In genomic region chr7:17674956-17675300, GRCh38 we compare ENCODE assay signal across 21 cellular contexts.
"Had no signal": no experiment of that assay in that cellular context is flagged by ENCODE, and none has a peak within 500 bp of the region (broad histone marks: within the 10 kb centered on the region; RNA-seq: fewer than 3 reads in every experiment).

No MANE protein-coding gene starts in this region.

- H3K4me3 Mint-ChIP-seq: activated B cell treated with CpG ODN at 0.5 μM for 24 hours; activated CD4-positive, alpha-beta memory T cell treated with anti-CD3 and anti-CD28 coated beads for 36 hours; activated CD8-positive, alpha-beta memory T cell treated with anti-CD3 and anti-CD28 coated beads, Interleukin-2, amount 10 ng/mL, durations not matched to agents 7 days and 5 days; activated naive CD4-positive, alpha-beta T cell treated with anti-CD3 and anti-CD28 coated beads, Interleukin-2, amount 10 ng/mL, durations not matched to agents 7 days and 5 days; activated naive CD8-positive, alpha-beta T cell treated with anti-CD3 and anti-CD28 coated beads, Interleukin-2, amount 50 U/mL, for 24 hours; activated T-helper 17 cell treated with anti-CD3 and anti-CD28 coated beads, Interleukin-2, amount 50 U/mL, for 72 hours; central memory CD8-positive, alpha-beta T cell; naive thymus-derived CD4-positive, alpha-beta T cell had no signal

- H3K36me3 ChIP-seq: brain microvascular endothelial cell, colonic mucosa, gastrocnemius medialis, ovary, sigmoid colon, tibial nerve had no signal

- H3K27me3 Mint-ChIP-seq: activated T-helper 17 cell treated with anti-CD3 and anti-CD28 coated beads, Interleukin-2, amount 50 U/mL, for 72 hours; central memory CD8-positive, alpha-beta T cell had no signal

- H3K27ac ChIP-seq: brain microvascular endothelial cell, colonic mucosa, gastrocnemius medialis, ovary, sigmoid colon, tibial nerve had no signal

- H3K9me3 Mint-ChIP-seq: activated B cell treated with CpG ODN at 0.5 μM for 24 hours; activated CD4-positive, alpha-beta memory T cell treated with anti-CD3 and anti-CD28 coated beads for 36 hours; activated naive CD4-positive, alpha-beta T cell treated with anti-CD3 and anti-CD28 coated beads, Interleukin-2, amount 10 ng/mL, durations not matched to agents 7 days and 5 days; activated naive CD8-positive, alpha-beta T cell treated with anti-CD3 and anti-CD28 coated beads, Interleukin-2, amount 50 U/mL, for 24 hours; activated T-helper 17 cell treated with anti-CD3 and anti-CD28 coated beads, Interleukin-2, amount 50 U/mL, for 72 hours; central memory CD8-positive, alpha-beta T cell; naive thymus-derived CD4-positive, alpha-beta T cell had no signal

- H3K27me3 ChIP-seq: brain microvascular endothelial cell, colonic mucosa, gastrocnemius medialis, ovary, sigmoid colon, tibial nerve had no signal

- H3K9me3 ChIP-seq: colonic mucosa, gastrocnemius medialis, ovary, sigmoid colon, tibial nerve had no signal

- H3K27ac Mint-ChIP-seq: activated B cell treated with CpG ODN at 0.5 μM for 24 hours; activated CD4-positive, alpha-beta memory T cell treated with anti-CD3 and anti-CD28 coated beads for 36 hours; activated CD8-positive, alpha-beta memory T cell treated with anti-CD3 and anti-CD28 coated beads, Interleukin-2, amount 10 ng/mL, durations not matched to agents 7 days and 5 days; activated naive CD4-positive, alpha-beta T cell treated with anti-CD3 and anti-CD28 coated beads, Interleukin-2, amount 10 ng/mL, durations not matched to agents 7 days and 5 days; activated naive CD8-positive, alpha-beta T cell treated with anti-CD3 and anti-CD28 coated beads, Interleukin-2, amount 50 U/mL, for 24 hours; activated T-helper 17 cell treated with anti-CD3 and anti-CD28 coated beads, Interleukin-2, amount 50 U/mL, for 72 hours; naive thymus-derived CD4-positive, alpha-beta T cell had no signal

- H3K4me1 ChIP-seq: colonic mucosa, gastrocnemius medialis had no signal

- H3K4me1 Mint-ChIP-seq: activated B cell treated with CpG ODN at 0.5 μM for 24 hours; activated CD8-positive, alpha-beta memory T cell treated with anti-CD3 and anti-CD28 coated beads, Interleukin-2, amount 10 ng/mL, durations not matched to agents 7 days and 5 days; activated naive CD4-positive, alpha-beta T cell treated with anti-CD3 and anti-CD28 coated beads, Interleukin-2, amount 10 ng/mL, durations not matched to agents 7 days and 5 days; activated naive CD8-positive, alpha-beta T cell treated with anti-CD3 and anti-CD28 coated beads, Interleukin-2, amount 50 U/mL, for 24 hours; activated T-helper 17 cell treated with anti-CD3 and anti-CD28 coated beads, Interleukin-2, amount 50 U/mL, for 72 hours; central memory CD8-positive, alpha-beta T cell; naive thymus-derived CD4-positive, alpha-beta T cell had no signal

- ATAC-seq: activated CD8-positive, alpha-beta memory T cell treated with anti-CD3 and anti-CD28 coated beads, Interleukin-2, amount 10 ng/mL, durations not matched to agents 7 days and 5 days; activated naive CD8-positive, alpha-beta T cell treated with anti-CD3 and anti-CD28 coated beads, Interleukin-2, amount 50 U/mL, for 24 hours; activated T-helper 17 cell treated with anti-CD3 and anti-CD28 coated beads, Interleukin-2, amount 50 U/mL, for 72 hours; gastrocnemius medialis; naive thymus-derived CD4-positive, alpha-beta T cell had no signal

- H3K4me3 ChIP-seq: colonic mucosa, gastrocnemius medialis, ovary, sigmoid colon, tibial nerve had no signal

- DNase-seq: activated B cell treated with CpG ODN at 0.5 μM for 24 hours; activated CD4-positive, alpha-beta memory T cell treated with anti-CD3 and anti-CD28 coated beads for 36 hours; activated CD4-positive, alpha-beta T cell treated with anti-CD3 and anti-CD28 coated beads for 4 hours; activated CD8-positive, alpha-beta memory T cell treated with anti-CD3 and anti-CD28 coated beads, Interleukin-2, amount 10 ng/mL, durations not matched to agents 7 days and 5 days; activated naive CD4-positive, alpha-beta T cell treated with anti-CD3 and anti-CD28 coated beads, Interleukin-2, amount 10 ng/mL, durations not matched to agents 7 days and 5 days; activated naive CD8-positive, alpha-beta T cell treated with anti-CD3 and anti-CD28 coated beads, Interleukin-2, amount 50 U/mL, for 24 hours; aorta; brain microvascular endothelial cell; colonic mucosa; gastrocnemius medialis; head of caudate nucleus; kidney glomerular epithelial cell; mesendoderm; naive thymus-derived CD4-positive, alpha-beta T cell; ovary; sigmoid colon; stimulated activated naive CD4-positive, alpha-beta T cell treated with Interleukin-2 at 50 U/mL for 16 hours; substantia nigra had no signal

- H3K36me3 Mint-ChIP-seq: activated CD4-positive, alpha-beta memory T cell treated with anti-CD3 and anti-CD28 coated beads for 36 hours; activated CD8-positive, alpha-beta memory T cell treated with anti-CD3 and anti-CD28 coated beads, Interleukin-2, amount 10 ng/mL, durations not matched to agents 7 days and 5 days; activated naive CD4-positive, alpha-beta T cell treated with anti-CD3 and anti-CD28 coated beads, Interleukin-2, amount 10 ng/mL, durations not matched to agents 7 days and 5 days; naive thymus-derived CD4-positive, alpha-beta T cell had no signal
